Comparison of ENCODE assay signal across 9 cellular contexts in genomic region chr1:42962641-42963377, GRCh38. TPM values are rescaled to one million over a fixed set of nuclear protein-coding genes. Genes with fewer than 3 reads are reported as not detected.
DNase-seq lines count a peak whose midpoint lies in the region; ATAC-seq, FAIRE-seq and TF ChIP-seq lines count a peak whose summit lies in the region.
"Had no signal": no experiment of that assay in that cellular context is flagged by ENCODE, and none has a peak within 500 bp of the region (broad histone marks: within the 10 kb centered on the region; RNA-seq: fewer than 3 reads in every experiment).

No MANE protein-coding gene starts in this region.

- FAIRE-seq in urothelium cell line (lab: Jason Lieb, UNC), result no peak

- TF ChIP-seq CTCF in A673 (conservative IDR thresholded peaks at IDR 0.05; ENCODE audit: low read depth, low read length), result no peak

- no peak for ATAC-seq in activated naive CD8-positive, alpha-beta T cell treated with anti-CD3 and anti-CD28 coated beads, Interleukin-2, amount 50 U/mL, for 24 hours
- no peak for ATAC-seq in naive thymus-derived CD4-positive, alpha-beta T cell
- no peak for ATAC-seq in GM18505 (IDR thresholded peaks at IDR 0.05; ENCODE audit: unreplicated experiment)

- POLR2A ChIA-PET in A673 (lab: Charles Lee; ENCODE audit: low non-redundant PET), result no interaction called here
- POLR2A ChIA-PET in naive thymus-derived CD4-positive, alpha-beta T cell (lab: Charles Lee), result interaction anchor here (0.8 to 1.9 kb wide), 3 partner anchors 10 to 112 kb away, joined by 3 to 4 read pairs (median 4); no protein-coding TSS in a partner anchor

- no CpG with 5 or more reads among the region's 13 CpGs for WGBS in iPS DF 6.9 (ENCODE audit: insufficient coverage, insufficient read length)

- peak overlapping the region; percentile 14 for H3K27ac Mint-ChIP-seq in activated naive CD8-positive, alpha-beta T cell
- no peak overlapping the region for H3K27ac Mint-ChIP-seq in activated naive CD8-positive, alpha-beta T cell treated with anti-CD3 and anti-CD28 coated beads, Interleukin-2, amount 50 U/mL, for 24 hours
- peak overlapping the region in 2 of 9 donors; percentile 31 to 63 for H3K27ac Mint-ChIP-seq in naive thymus-derived CD4-positive, alpha-beta T cell

- peaks cover 23% of the 10 kb centered on the region for H3K4me1 Mint-ChIP-seq in activated naive CD8-positive, alpha-beta T cell (ENCODE audit: low read depth)
- peaks cover 34% of the 10 kb centered on the region for H3K4me1 Mint-ChIP-seq in activated naive CD8-positive, alpha-beta T cell treated with anti-CD3 and anti-CD28 coated beads, Interleukin-2, amount 50 U/mL, for 24 hours
- peaks cover 19 to 36% (median 23%) of the 10 kb centered on the region in 7 donors for H3K4me1 Mint-ChIP-seq in naive thymus-derived CD4-positive, alpha-beta T cell

- H3K4me1 ChIP-seq in SJCRH30 (peaks cover 21% of the 10 kb centered on the region), iPS DF 6.9 (ENCODE audit: control insufficient read depth, insufficient read depth, low read length) (peaks cover 16% of the 10 kb centered on the region), A673 (ENCODE audit: insufficient read depth, low read length, poor library complexity, severe bottlenecking) (peaks cover 5% of the 10 kb centered on the region)
- peaks cover 7 to 12% of the 10 kb centered on the region in 2 donors for H3K4me1 ChIP-seq in naive thymus-derived CD4-positive, alpha-beta T cell (ENCODE audit: control insufficient read depth in 2 of 2, insufficient read depth in 2 of 2, low read length in 2 of 2)

- intact Hi-C loops in A673 (cut with micrococcal nuclease; ENCODE audit: unreplicated experiment), result no loop called here
- intact Hi-C loops in naive thymus-derived CD4-positive, alpha-beta T cell (cut with micrococcal nuclease), result no loop called here

- H3K4me3 ChIP-seq in SJCRH30 (no peak overlapping the region), iPS DF 6.9 (ENCODE audit: low read length) (no peak overlapping the region), A673 (ENCODE audit: low read depth, low read length, poor library complexity, severe bottlenecking) (no peak overlapping the region)
- no peak overlapping the region for H3K4me3 ChIP-seq in naive thymus-derived CD4-positive, alpha-beta T cell (ENCODE audit: low read length)
- H3K4me3 ChIP-seq: BLaER1 treated with 17β-estradiol and CSF1 and Interleukin-3, amounts not matched to agents 10 nM and 100 nM had no signal

- TF ChIP-seq POLR2A in GM18505 (IDR thresholded peaks at IDR 0.05; ENCODE audit: borderline replicate concordance, extremely low read depth, insufficient read depth, insufficient read length), result no peak

- no peak overlapping the region for H3K4me3 Mint-ChIP-seq in activated naive CD8-positive, alpha-beta T cell
- no peak overlapping the region for H3K4me3 Mint-ChIP-seq in activated naive CD8-positive, alpha-beta T cell treated with anti-CD3 and anti-CD28 coated beads, Interleukin-2, amount 50 U/mL, for 24 hours
- peak overlapping the region in 1 of 10 donors; percentile 31 for H3K4me3 Mint-ChIP-seq in naive thymus-derived CD4-positive, alpha-beta T cell

- no TSS peak for BruUV-seq in A673 (replicated peaks; lab: Mats Ljungman, UMichigan)

- no peak overlapping the region for H3K27ac ChIP-seq in SJCRH30
- H3K27ac ChIP-seq in iPS DF 6.9 (ENCODE audit: low read length), result peak overlapping the region; percentile 33
- no peak overlapping the region for H3K27ac ChIP-seq in A673 (ENCODE audit: low read depth, low read length, poor library complexity, severe bottlenecking)
- H3K27ac ChIP-seq in naive thymus-derived CD4-positive, alpha-beta T cell (ENCODE audit: low read depth, low read length), result no peak overlapping the region
- H3K27ac ChIP-seq: BLaER1 treated with 17β-estradiol and CSF1 and Interleukin-3, amounts not matched to agents 10 nM and 100 nM had no signal

- no peaks in the 10 kb centered on the region for H3K27me3 ChIP-seq in SJCRH30
- H3K27me3 ChIP-seq in iPS DF 6.9 (ENCODE audit: control insufficient read depth, insufficient read depth, low read length), result no peaks in the 10 kb centered on the region
- H3K27me3 ChIP-seq in A673 (replicated peaks; ENCODE audit: insufficient read depth, low read depth, low read length, poor library complexity), result no peaks in the 10 kb centered on the region
- H3K27me3 ChIP-seq in naive thymus-derived CD4-positive, alpha-beta T cell (ENCODE audit: control insufficient read depth in 2 of 2, insufficient read depth in 2 of 2, low read length in 2 of 2), result no peaks in the 10 kb centered on the region

- H3K36me3 ChIP-seq in SJCRH30 (no peaks in the 10 kb centered on the region), iPS DF 6.9 (ENCODE audit: control insufficient read depth, insufficient read depth, low read length) (no peaks in the 10 kb centered on the region), A673 (ENCODE audit: insufficient read depth, low read length, poor library complexity, severe bottlenecking) (no peaks in the 10 kb centered on the region)
- no peaks in the 10 kb centered on the region for H3K36me3 ChIP-seq in naive thymus-derived CD4-positive, alpha-beta T cell (ENCODE audit: control insufficient read depth in 2 of 3, insufficient read depth in 3 of 3, low read length in 3 of 3)
- H3K36me3 ChIP-seq: BLaER1 treated with 17β-estradiol and CSF1 and Interleukin-3, amounts not matched to agents 10 nM and 100 nM had no signal

- no peaks in the 10 kb centered on the region for H3K36me3 Mint-ChIP-seq in activated naive CD8-positive, alpha-beta T cell
- peaks cover 2% of the 10 kb centered on the region for H3K36me3 Mint-ChIP-seq in activated naive CD8-positive, alpha-beta T cell treated with anti-CD3 and anti-CD28 coated beads, Interleukin-2, amount 50 U/mL, for 24 hours (ENCODE audit: low read depth)
- H3K36me3 Mint-ChIP-seq in naive thymus-derived CD4-positive, alpha-beta T cell, result peaks cover 0 to 10% (median 0%) of the 10 kb centered on the region in 5 donors

- H3K9me3 ChIP-seq in SJCRH30 (replicated peaks), result no peaks in the 10 kb centered on the region
- H3K9me3 ChIP-seq in iPS DF 6.9 (ENCODE audit: control insufficient read depth, insufficient read depth, low read length), result no peaks in the 10 kb centered on the region
- no peaks in the 10 kb centered on the region for H3K9me3 ChIP-seq in A673 (ENCODE audit: low read depth, low read length, poor library complexity, severe bottlenecking)
- no peaks in the 10 kb centered on the region for H3K9me3 ChIP-seq in naive thymus-derived CD4-positive, alpha-beta T cell (ENCODE audit: control insufficient read depth in 2 of 3, low read length in 3 of 3)
- H3K9me3 ChIP-seq: BLaER1 treated with 17β-estradiol and CSF1 and Interleukin-3, amounts not matched to agents 10 nM and 100 nM had no signal

- CTCF ChIA-PET in A673 (lab: Charles Lee), result no interaction called here
- CTCF ChIA-PET in naive thymus-derived CD4-positive, alpha-beta T cell (lab: Charles Lee), result no interaction called here

- DNase-seq in activated naive CD8-positive, alpha-beta T cell treated with anti-CD3 and anti-CD28 coated beads, Interleukin-2, amount 50 U/mL, for 24 hours, result no peak
- peak; percentile 28 to 38 for DNase-seq in SJCRH30
- DNase-seq in iPS DF 6.9 (ENCODE audit: low read depth, low spot score), result peak; percentile 61
- DNase-seq in urothelium cell line (ENCODE audit: low spot score), result peak; percentile 68
- no peak for DNase-seq in A673 (ENCODE audit: low spot score)
- DNase-seq in naive thymus-derived CD4-positive, alpha-beta T cell, result no peak

- no peaks in the 10 kb centered on the region for H3K27me3 Mint-ChIP-seq in activated naive CD8-positive, alpha-beta T cell
- H3K27me3 Mint-ChIP-seq in activated naive CD8-positive, alpha-beta T cell treated with anti-CD3 and anti-CD28 coated beads, Interleukin-2, amount 50 U/mL, for 24 hours, result peaks cover 14% of the 10 kb centered on the region
- H3K27me3 Mint-ChIP-seq in naive thymus-derived CD4-positive, alpha-beta T cell, result peaks cover 0 to 18% (median 0%) of the 10 kb centered on the region in 5 donors

- H3K9me3 Mint-ChIP-seq in activated naive CD8-positive, alpha-beta T cell (ENCODE audit: low read depth), result no peaks in the 10 kb centered on the region
- no peaks in the 10 kb centered on the region for H3K9me3 Mint-ChIP-seq in activated naive CD8-positive, alpha-beta T cell treated with anti-CD3 and anti-CD28 coated beads, Interleukin-2, amount 50 U/mL, for 24 hours
- peaks cover 0 to 2% (median 0%) of the 10 kb centered on the region in 11 donors for H3K9me3 Mint-ChIP-seq in naive thymus-derived CD4-positive, alpha-beta T cell

RNA-seq across cellular contexts. Expression of gene SLC2A1, which starts 4.1 kb away (rescaled TPM):
- 64.8 and 73.2 TPM in 2 replicates for total RNA-seq in SJCRH30 (2014; rRNA removed; shearing (Covaris generic))
- 36.7 and 43.2 TPM in 2 replicates for total RNA-seq in A673 (2021)
- 100 to 1,000 TPM in 1 of 5 experiments, 10 to 100 TPM in 4; 43.6 to 123 (median 73.1) TPM for total RNA-seq in naive thymus-derived CD4-positive, alpha-beta T cell
- polyA plus RNA-seq in naive thymus-derived CD4-positive, alpha-beta T cell, result 10 to 100 TPM; 16.6 to 18.6 TPM

Comparison
In these comparisons a context has a peak if more than half of its experiments do, and no peak if none do; other contexts are left out.
1. DNase-seq: peak in SJCRH30 (2 of 2), iPS DF 6.9 (single experiment) and urothelium cell line (single experiment); none in activated naive CD8-positive, alpha-beta T cell treated with anti-CD3 and anti-CD28 coated beads, Interleukin-2, amount 50 U/mL, for 24 hours (single experiment), A673 (single experiment) and naive thymus-derived CD4-positive, alpha-beta T cell (0 of 9).